ENCODE assay signal across 13 cellular contexts in the genomic region with DNA sequence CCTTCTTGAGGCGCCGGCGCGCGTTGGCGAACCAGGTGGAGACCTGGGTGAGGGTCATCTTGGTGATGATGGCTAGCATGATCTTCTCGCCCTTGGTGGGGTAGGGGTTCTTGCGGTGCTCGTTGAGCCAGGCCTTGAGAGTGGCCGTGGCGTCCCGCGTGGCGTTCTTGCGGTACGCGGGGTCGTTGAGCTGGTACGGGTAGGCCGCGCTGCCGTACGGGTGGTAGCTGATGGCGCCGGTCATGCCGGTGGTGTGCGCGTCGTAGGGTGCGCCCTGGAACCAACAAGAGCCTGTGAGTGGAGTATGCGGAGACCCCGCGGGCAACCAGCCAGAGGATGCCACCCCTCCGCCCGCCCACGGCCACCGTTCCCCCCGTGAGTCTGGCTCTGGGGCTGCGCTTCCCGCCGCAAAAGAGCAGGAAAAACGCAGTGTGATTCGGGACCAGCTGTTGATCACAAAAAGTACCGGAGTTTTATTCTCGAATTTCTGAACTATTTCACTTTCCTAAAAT. TPM values are rescaled to one million over a fixed set of nuclear protein-coding genes. Genes with fewer than 3 reads are reported as not detected.
DNase-seq lines count a peak whose midpoint lies in the region; ATAC-seq and TF ChIP-seq lines count a peak whose summit lies in the region.
"Had no signal": no experiment of that assay in that cellular context is flagged by ENCODE, and none has a peak within 500 bp of the region (broad histone marks: within the 10 kb centered on the region; RNA-seq: fewer than 3 reads in every experiment).

No MANE protein-coding gene starts in this region.

- H3K4me1 ChIP-seq in breast epithelium = no peaks in the 10 kb centered on the region
- no peaks in the 10 kb centered on the region for H3K4me1 ChIP-seq in upper lobe of right lung
- no peaks in the 10 kb centered on the region for H3K4me1 ChIP-seq in effector memory CD4-positive, alpha-beta T cell (ENCODE audit: control insufficient read depth, insufficient read depth, low read length, poor library complexity, severe bottlenecking)
- H3K4me1 ChIP-seq: BE2C had no signal

- peak overlapping the region; percentile 72 for H3K27ac Mint-ChIP-seq in stimulated activated naive CD8-positive, alpha-beta T cell treated with anti-CD3 and anti-CD28 coated beads, Interleukin-15, Interleukin-2, amounts not matched to agents 100 ng/mL and 50 ng/mL, for 24 hours
- H3K27ac Mint-ChIP-seq: effector memory CD8-positive, alpha-beta T cell had no signal

- peaks cover 0 to 3% of the 10 kb centered on the region in 2 donors for H3K27me3 ChIP-seq in breast epithelium
- H3K27me3 ChIP-seq in upper lobe of right lung = peaks cover 82% of the 10 kb centered on the region
- peaks cover 36% of the 10 kb centered on the region for H3K27me3 ChIP-seq in effector memory CD4-positive, alpha-beta T cell (replicated peaks; ENCODE audit: control insufficient read depth, insufficient read depth, low read length, poor library complexity, severe bottlenecking)

- H3K27ac ChIP-seq in breast epithelium (peak overlapping the region; percentile 93 to 97), upper lobe of right lung (peak overlapping the region; percentile 77)
- H3K27ac ChIP-seq in effector memory CD4-positive, alpha-beta T cell (ENCODE audit: insufficient read depth, low read length, poor library complexity, severe bottlenecking) = no peak overlapping the region

- TF ChIP-seq CTCF in breast epithelium (IDR thresholded peaks at IDR 0.05) (no peak), lower leg skin (IDR thresholded peaks at IDR 0.05) (no peak), upper lobe of right lung (IDR thresholded peaks at IDR 0.05) (no peak)

- ATAC-seq in stimulated activated naive CD8-positive, alpha-beta T cell treated with anti-CD3 and anti-CD28 coated beads, Interleukin-15, Interleukin-2, amounts not matched to agents 100 U/mL and 50 U/mL, for 24 hours = no peak
- ATAC-seq in upper lobe of right lung = no peak
- ATAC-seq: effector memory CD8-positive, alpha-beta T cell had no signal

- H3K4me1 Mint-ChIP-seq in stimulated activated naive CD8-positive, alpha-beta T cell treated with anti-CD3 and anti-CD28 coated beads, Interleukin-15, Interleukin-2, amounts not matched to agents 100 ng/mL and 50 ng/mL, for 24 hours (ENCODE audit: low read depth) = peaks cover 9% of the 10 kb centered on the region

- H3K36me3 ChIP-seq in breast epithelium = no peaks in the 10 kb centered on the region
- no peaks in the 10 kb centered on the region for H3K36me3 ChIP-seq in upper lobe of right lung
- no peaks in the 10 kb centered on the region for H3K36me3 ChIP-seq in effector memory CD4-positive, alpha-beta T cell (ENCODE audit: control insufficient read depth, insufficient read depth, low read length)
- H3K36me3 ChIP-seq: BE2C had no signal

- H3K4me3 ChIP-seq in breast epithelium = peak overlapping the region; percentile 60 to 98 (median 75)
- peak overlapping the region; percentile 59 for H3K4me3 ChIP-seq in lower leg skin (ENCODE audit: low read depth, poor library complexity, severe bottlenecking)
- peak overlapping the region; percentile 51 for H3K4me3 ChIP-seq in upper lobe of right lung
- no peak overlapping the region for H3K4me3 ChIP-seq in effector memory CD4-positive, alpha-beta T cell (ENCODE audit: insufficient read depth, low read depth, low read length, poor library complexity, severe bottlenecking)

- peaks cover 3% of the 10 kb centered on the region for H3K36me3 Mint-ChIP-seq in stimulated activated naive CD8-positive, alpha-beta T cell treated with anti-CD3 and anti-CD28 coated beads, Interleukin-15, Interleukin-2, amounts not matched to agents 100 ng/mL and 50 ng/mL, for 24 hours (ENCODE audit: low read depth)

- no peaks in the 10 kb centered on the region for H3K9me3 Mint-ChIP-seq in stimulated activated naive CD8-positive, alpha-beta T cell treated with anti-CD3 and anti-CD28 coated beads, Interleukin-15, Interleukin-2, amounts not matched to agents 100 ng/mL and 50 ng/mL, for 24 hours

- no peaks in the 10 kb centered on the region for H3K9me3 ChIP-seq in breast epithelium
- H3K9me3 ChIP-seq in upper lobe of right lung = no peaks in the 10 kb centered on the region
- no peaks in the 10 kb centered on the region for H3K9me3 ChIP-seq in effector memory CD4-positive, alpha-beta T cell (ENCODE audit: control insufficient read depth, low read length)
- H3K9me3 ChIP-seq: BE2C had no signal

- H3K27me3 Mint-ChIP-seq in stimulated activated naive CD8-positive, alpha-beta T cell treated with anti-CD3 and anti-CD28 coated beads, Interleukin-15, Interleukin-2, amounts not matched to agents 100 ng/mL and 50 ng/mL, for 24 hours = peaks cover 61% of the 10 kb centered on the region

- H3K4me3 Mint-ChIP-seq in stimulated activated naive CD8-positive, alpha-beta T cell treated with anti-CD3 and anti-CD28 coated beads, Interleukin-15, Interleukin-2, amounts not matched to agents 100 ng/mL and 50 ng/mL, for 24 hours = peak overlapping the region; percentile 47
- H3K4me3 Mint-ChIP-seq: effector memory CD8-positive, alpha-beta T cell had no signal

- DNase-seq in stimulated activated naive CD8-positive, alpha-beta T cell treated with anti-CD3 and anti-CD28 coated beads, Interleukin-15, Interleukin-2, amounts not matched to agents 100 U/mL and 50 U/mL, for 24 hours = no peak
- DNase-seq in breast epithelium (ENCODE audit: low spot score in 2 of 2) = no peak
- DNase-seq in lower leg skin (ENCODE audit: low spot score in 2 of 2) = no peak
- DNase-seq in upper lobe of right lung = no peak
- DNase-seq in NCI-H2081 treated with DMSO at 0.1 percent for 48 hours (lab: John Stamatoyannopoulos, UW) = no peak
- DNase-seq in NCI-H82 (lab: John Stamatoyannopoulos, UW) = no peak
- DNase-seq in effector memory CD4-positive, alpha-beta T cell = no peak
- DNase-seq: activated CD4-positive, CD25-positive, alpha-beta regulatory T cell treated with anti-CD3 and anti-CD28 coated beads, Interleukin-2, amount 50 U/mL, for 72 hours; BE2C; effector memory CD8-positive, alpha-beta T cell; stimulated activated CD4-positive, alpha-beta T cell treated with anti-CD3 and anti-CD28 coated beads, Interleukin-4, amount 100 ng/mL, for 1 hour had no signal

- WGBS in lower leg skin, 2 donors = 23 to 45% methylated on average over 22 to 45 of the region's 45 CpGs

- TF ChIP-seq POLR2A in breast epithelium (IDR thresholded peaks at IDR 0.05) (no peak), lower leg skin (IDR thresholded peaks at IDR 0.05) (no peak)

- intact Hi-C loops in breast epithelium (cut with DNase I; ENCODE audit: low total_unique reads) = loop anchor here (5.0 to 10.0 kb wide), 3 partner anchors 565 to 1755 kb away; no protein-coding TSS in a partner anchor
- intact Hi-C loops in lower leg skin (cut with DNase I; ENCODE audit: low total_unique reads) = loop anchor here (5.0 kb wide), 1 partner anchor 853 kb away; no protein-coding TSS in a partner anchor
- intact Hi-C loops in upper lobe of right lung (cut with DNase I) = no loop called here

RNA-seq across cellular contexts. Expression of a gene that starts 1.9 kb away (rescaled TPM):
- 10 to 100 TPM; 19.2 to 69.4 (median 26.2) TPM for total RNA-seq in breast epithelium
- total RNA-seq in lower leg skin = 10 to 100 TPM; 31.6 to 70.2 (median 48.9) TPM
- total RNA-seq in upper lobe of right lung = 56.4 TPM
- total RNA-seq: H4 had no signal
